In genomic region chr12:89461649-89462612, GRCh38 we compare ENCODE assay signal across 9 cellular contexts.
DNase-seq lines count a peak whose midpoint lies in the region; ATAC-seq and TF ChIP-seq lines count a peak whose summit lies in the region.
"Had no signal": no experiment of that assay in that cellular context is flagged by ENCODE, and none has a peak within 500 bp of the region (broad histone marks: within the 10 kb centered on the region; RNA-seq: fewer than 3 reads in every experiment).

No MANE protein-coding gene starts in this region.

- H3K36me3 Mint-ChIP-seq in endodermal cell (ENCODE audit: low read depth): no peaks in the 10 kb centered on the region

- intact Hi-C loops in A673 (cut with micrococcal nuclease; ENCODE audit: unreplicated experiment): loop anchor here (1.0 to 5.0 kb wide), 5 partner anchors 109 to 443 kb away; partner anchors contain the start of gene DUSP6

- CTCF ChIA-PET in A673 (lab: Charles Lee): interaction anchor here (0.8 to 5.5 kb wide), 5 partner anchors 10 to 443 kb away, joined by 3 to 34 read pairs (median 4); no protein-coding TSS in a partner anchor

- H3K27me3 ChIP-seq in A673 (replicated peaks; ENCODE audit: insufficient read depth, low read depth, low read length, poor library complexity) (no peaks in the 10 kb centered on the region), endodermal cell (ENCODE audit: control insufficient read depth, insufficient read depth, low read length, poor library complexity, severe bottlenecking) (no peaks in the 10 kb centered on the region), mucosa of rectum (ENCODE audit: control insufficient read depth in 2 of 2, insufficient read depth in 2 of 2, low read length in 2 of 2) (no peaks in the 10 kb centered on the region), WERI-Rb-1 (ENCODE audit: insufficient read depth, low read depth, severe bottlenecking) (no peaks in the 10 kb centered on the region)

- H3K4me3 ChIP-seq in A673 (ENCODE audit: low read depth, low read length, poor library complexity, severe bottlenecking) (peak overlapping the region; percentile 18), NB4 (ENCODE audit: low read depth, low read length) (no peak overlapping the region), SK-N-MC (peak overlapping the region; percentile 40; the same call in 1 of the 2 replicates), endodermal cell (ENCODE audit: low read length) (no peak overlapping the region), mucosa of rectum (ENCODE audit: low read length in 2 of 2) (peak overlapping the region in 1 of 2 donors; percentile 51), WERI-Rb-1 (ENCODE audit: low read depth, low read length) (no peak overlapping the region)
- H3K4me3 ChIP-seq: HAP-1 had no signal

- peaks cover 16% of the 10 kb centered on the region for H3K4me1 Mint-ChIP-seq in endodermal cell

- no peaks in the 10 kb centered on the region for H3K9me3 Mint-ChIP-seq in endodermal cell

- H3K9me3 ChIP-seq in A673 (ENCODE audit: low read depth, low read length, poor library complexity, severe bottlenecking): no peaks in the 10 kb centered on the region
- H3K9me3 ChIP-seq in SK-N-MC (ENCODE audit: low read depth, low read length): no peaks in the 10 kb centered on the region
- H3K9me3 ChIP-seq in endodermal cell (ENCODE audit: control insufficient read depth, low read length): no peaks in the 10 kb centered on the region
- no peaks in the 10 kb centered on the region for H3K9me3 ChIP-seq in mucosa of rectum (ENCODE audit: control insufficient read depth in 2 of 2, low read length in 2 of 2)
- no peaks in the 10 kb centered on the region for H3K9me3 ChIP-seq in WERI-Rb-1 (ENCODE audit: severe bottlenecking)
- H3K9me3 ChIP-seq: HAP-1 had no signal

- peaks cover 77% of the 10 kb centered on the region for H3K4me1 ChIP-seq in A673 (ENCODE audit: insufficient read depth, low read length, poor library complexity, severe bottlenecking)
- H3K4me1 ChIP-seq in endodermal cell (ENCODE audit: control insufficient read depth, insufficient read depth, low read length): peaks cover 3% of the 10 kb centered on the region
- H3K4me1 ChIP-seq in mucosa of rectum (ENCODE audit: control insufficient read depth in 2 of 2, insufficient read depth in 2 of 2, low read length in 2 of 2): peaks cover 8 to 11% of the 10 kb centered on the region in 2 donors
- H3K4me1 ChIP-seq: HAP-1 had no signal

- 45 to 61% methylated on average over 2 to 5 of the region's 6 CpGs for WGBS in endodermal cell (ENCODE audit: insufficient coverage in 1 of 2, insufficient read length in 1 of 2), 2 experiments

- peak; percentile 91 for DNase-seq in A673 (ENCODE audit: low spot score)
- DNase-seq in NB4 (ENCODE audit: low read depth): peak; percentile 84
- peak; percentile 64 for DNase-seq in SK-N-MC (ENCODE audit: low read depth, low spot score)
- no peak for DNase-seq in endodermal cell
- DNase-seq in WERI-Rb-1: no peak

- no peak overlapping the region for H3K27ac Mint-ChIP-seq in endodermal cell

- H3K4me3 Mint-ChIP-seq in endodermal cell: no peak overlapping the region

- H3K27ac ChIP-seq in A673 (ENCODE audit: low read depth, low read length, poor library complexity, severe bottlenecking) (peak overlapping the region; percentile 88), SK-N-MC (peak overlapping the region; percentile 44; the same call in 1 of the 2 replicates), endodermal cell (ENCODE audit: low read depth, low read length) (peak overlapping the region; percentile 3), mucosa of rectum (ENCODE audit: low read depth in 2 of 2, low read length in 2 of 2) (peak overlapping the region; percentile 5 to 22), WERI-Rb-1 (no peak overlapping the region)

- no TSS peak for BruUV-seq in A673 (replicated peaks; lab: Mats Ljungman, UMichigan)

- H3K36me3 ChIP-seq in A673 (ENCODE audit: insufficient read depth, low read length, poor library complexity, severe bottlenecking) (no peaks in the 10 kb centered on the region), SK-N-MC (ENCODE audit: insufficient read depth, low read length) (no peaks in the 10 kb centered on the region), endodermal cell (ENCODE audit: control insufficient read depth, insufficient read depth, low read length) (no peaks in the 10 kb centered on the region), mucosa of rectum (ENCODE audit: control insufficient read depth in 2 of 2, insufficient read depth in 2 of 2, low read length in 2 of 2) (no peaks in the 10 kb centered on the region), WERI-Rb-1 (no peaks in the 10 kb centered on the region)
- H3K36me3 ChIP-seq: HAP-1 had no signal

- TF ChIP-seq POLR2A in NB4 (IDR thresholded peaks at IDR 0.05; ENCODE audit: extremely low read depth, insufficient read length): no peak

- H3K9ac ChIP-seq in SK-N-MC (ENCODE audit: insufficient read length) (peak overlapping the region; percentile 13), endodermal cell (ENCODE audit: extremely low read depth, low read length, poor library complexity, severe bottlenecking) (no peak overlapping the region), mucosa of rectum (ENCODE audit: low read depth in 1 of 2, low read length in 2 of 2) (peak overlapping the region; percentile 34)

- H3K27me3 Mint-ChIP-seq in endodermal cell (ENCODE audit: insufficient read depth): no peaks in the 10 kb centered on the region

- POLR2A ChIA-PET in A673 (lab: Charles Lee; ENCODE audit: low non-redundant PET): interaction anchor here (0.7 kb wide), 1 partner anchor 116 kb away, joined by 3 read pairs; no protein-coding TSS in a partner anchor

- peak; percentile 66 for TF ChIP-seq CTCF in A673 (conservative IDR thresholded peaks at IDR 0.05; ENCODE audit: low read depth, low read length)
- TF ChIP-seq CTCF in GM12874 (IDR thresholded peaks at IDR 0.05; ENCODE audit: insufficient read depth, low read depth, low read length): peak; percentile 21; the same call in 1 of the 2 replicates
- TF ChIP-seq CTCF in NB4 (IDR thresholded peaks at IDR 0.05; ENCODE audit: low read depth, low read length): no peak
- TF ChIP-seq CTCF in endodermal cell (conservative IDR thresholded peaks at IDR 0.05): peak; percentile 80
- no peak for TF ChIP-seq CTCF in WERI-Rb-1 (IDR thresholded peaks at IDR 0.05; ENCODE audit: low read depth, low read length)

- ATAC-seq in HG02678 (IDR thresholded peaks at IDR 0.05; ENCODE audit: unreplicated experiment): peak; percentile 95

Comparison
In these comparisons a context has a peak if more than half of its experiments do, and no peak if none do; other contexts are left out.
1. DNase-seq: peak in A673 (single experiment), NB4 (single experiment) and SK-N-MC (single experiment); none in endodermal cell (single experiment) and WERI-Rb-1 (single experiment).
2. H3K4me3 ChIP-seq: peak in A673 (single experiment) and SK-N-MC (single experiment); none in NB4 (single experiment), endodermal cell (single experiment) and WERI-Rb-1 (single experiment).
3. CTCF ChIP-seq: peak in A673 (single experiment), GM12874 (single experiment) and endodermal cell (single experiment); none in NB4 (single experiment) and WERI-Rb-1 (single experiment).